Comparison of ENCODE assay signal across 28 cellular contexts in genomic region chr9:1995084-1995483, GRCh38.
"Had no signal": no experiment of that assay in that cellular context is flagged by ENCODE, and none has a peak within 500 bp of the region (broad histone marks: within the 10 kb centered on the region; RNA-seq: fewer than 3 reads in every experiment).

No MANE protein-coding gene starts in this region.

- H3K4me3 Mint-ChIP-seq: activated B cell treated with CpG ODN at 0.5 μM for 24 hours; activated CD4-positive, alpha-beta T cell treated with anti-CD3 and anti-CD28 coated beads, Interleukin-2, amount 10 ng/mL, durations not matched to agents 24 days and 14 days; activated CD8-positive, alpha-beta memory T cell treated with anti-CD3 and anti-CD28 coated beads, Interleukin-2, amount 10 ng/mL, durations not matched to agents 7 days and 5 days; activated naive CD4-positive, alpha-beta T cell treated with anti-CD3 and anti-CD28 coated beads, Interleukin-2, amount 50 U/mL, for 24 hours; activated T-cell treated with anti-CD3 and anti-CD28 coated beads, Interleukin-2, amount 50 U/mL, for 24 hours; activated T-helper 1 cell treated with anti-CD3 and anti-CD28 coated beads, Interleukin-12 subunit alpha, Interleukin-12 subunit beta, Interleukin-2, Interleukin-4 antibody, amounts not matched to agents 30 ng/mL and 10 ng/mL and 1 ng/mL, durations not matched to agents 14 hours and 24 hours and 36 hours; T-helper 2 cell treated with Interferon-gamma antibody and Interleukin-4, amounts not matched to agents 5 μg/mL and 100 μg/mL, for 36 hours had no signal

- H3K9me3 Mint-ChIP-seq: activated B cell treated with CpG ODN at 0.5 μM for 24 hours; activated CD4-positive, alpha-beta T cell treated with anti-CD3 and anti-CD28 coated beads, Interleukin-2, amount 10 ng/mL, durations not matched to agents 24 days and 14 days; activated naive CD4-positive, alpha-beta T cell treated with anti-CD3 and anti-CD28 coated beads, Interleukin-2, amount 50 U/mL, for 24 hours; activated T-cell treated with anti-CD3 and anti-CD28 coated beads, Interleukin-2, amount 50 U/mL, for 24 hours; activated T-helper 1 cell treated with anti-CD3 and anti-CD28 coated beads, Interleukin-12 subunit alpha, Interleukin-12 subunit beta, Interleukin-2, Interleukin-4 antibody, amounts not matched to agents 30 ng/mL and 10 ng/mL and 1 ng/mL, durations not matched to agents 14 hours and 24 hours and 36 hours; T-helper 2 cell treated with Interferon-gamma antibody and Interleukin-4, amounts not matched to agents 5 μg/mL and 100 μg/mL, for 36 hours had no signal

- H3K27me3 ChIP-seq: breast epithelium, Peyer's patch, SJCRH30 had no signal

- H3K4me1 Mint-ChIP-seq: activated CD4-positive, alpha-beta T cell treated with anti-CD3 and anti-CD28 coated beads, Interleukin-2, amount 10 ng/mL, durations not matched to agents 24 days and 14 days; activated CD8-positive, alpha-beta memory T cell treated with anti-CD3 and anti-CD28 coated beads, Interleukin-2, amount 10 ng/mL, durations not matched to agents 7 days and 5 days; activated naive CD4-positive, alpha-beta T cell treated with anti-CD3 and anti-CD28 coated beads, Interleukin-2, amount 50 U/mL, for 24 hours had no signal

- H3K27ac ChIP-seq: breast epithelium, Peyer's patch, RWPE1, SJCRH30 had no signal

- H3K4me1 ChIP-seq: breast epithelium, Peyer's patch, SJCRH30 had no signal

- H3K9me3 ChIP-seq: breast epithelium, Peyer's patch, SJCRH30 had no signal

- DNase-seq: activated B cell treated with CpG ODN at 0.5 μM for 24 hours; activated CD4-positive, alpha-beta T cell treated with anti-CD3 and anti-CD28 coated beads for 1 hour; activated CD4-positive, alpha-beta T cell treated with anti-CD3 and anti-CD28 coated beads, Interleukin-2, amount 10 ng/mL, durations not matched to agents 24 days and 14 days; activated CD4-positive, alpha-beta T cell treated with anti-CD3 and anti-CD28 coated beads, Interleukin-2, amount 50 U/mL, for 48 hours; activated CD8-positive, alpha-beta memory T cell treated with anti-CD3 and anti-CD28 coated beads, Interleukin-2, amount 10 ng/mL, durations not matched to agents 7 days and 5 days; activated effector memory CD4-positive, alpha-beta T cell treated with Interleukin-2 at 50 U/mL for 16 hours; activated naive CD4-positive, alpha-beta T cell; activated T-cell treated with anti-CD3 and anti-CD28 coated beads, Interleukin-2, amount 50 U/mL, for 24 hours; aorta; caudate nucleus; NCI-H1092; NCI-H1417; NCI-H2029; NCI-H2107; NCI-H345; NCI-H510A; NCI-H526 treated with DMSO at 0.1 percent for 48 hours; NCI-H82; Peyer's patch; Right ventricle myocardium superior; SJCRH30; SW 1271 had no signal

- H3K27me3 Mint-ChIP-seq: activated naive CD4-positive, alpha-beta T cell treated with anti-CD3 and anti-CD28 coated beads, Interleukin-2, amount 50 U/mL, for 24 hours; activated T-cell treated with anti-CD3 and anti-CD28 coated beads, Interleukin-2, amount 50 U/mL, for 24 hours had no signal

- H3K36me3 ChIP-seq: breast epithelium, Peyer's patch, SJCRH30 had no signal

- H3K36me3 Mint-ChIP-seq: activated CD8-positive, alpha-beta memory T cell treated with anti-CD3 and anti-CD28 coated beads, Interleukin-2, amount 10 ng/mL, durations not matched to agents 7 days and 5 days; activated naive CD4-positive, alpha-beta T cell treated with anti-CD3 and anti-CD28 coated beads, Interleukin-2, amount 50 U/mL, for 24 hours had no signal

- H3K4me3 ChIP-seq: breast epithelium, Peyer's patch, SJCRH30 had no signal

- ATAC-seq: activated CD8-positive, alpha-beta memory T cell treated with anti-CD3 and anti-CD28 coated beads, Interleukin-2, amount 10 ng/mL, durations not matched to agents 7 days and 5 days; SK-N-SH treated with all-trans-retinoic acid at 6 μM for 48 hours had no signal

- H3K27ac Mint-ChIP-seq: activated B cell treated with CpG ODN at 0.5 μM for 24 hours; activated CD4-positive, alpha-beta T cell treated with anti-CD3 and anti-CD28 coated beads, Interleukin-2, amount 10 ng/mL, durations not matched to agents 24 days and 14 days; activated CD8-positive, alpha-beta memory T cell treated with anti-CD3 and anti-CD28 coated beads, Interleukin-2, amount 10 ng/mL, durations not matched to agents 7 days and 5 days; activated naive CD4-positive, alpha-beta T cell treated with anti-CD3 and anti-CD28 coated beads, Interleukin-2, amount 50 U/mL, for 24 hours; activated T-cell treated with anti-CD3 and anti-CD28 coated beads, Interleukin-2, amount 50 U/mL, for 24 hours; activated T-helper 1 cell treated with anti-CD3 and anti-CD28 coated beads, Interleukin-12 subunit alpha, Interleukin-12 subunit beta, Interleukin-2, Interleukin-4 antibody, amounts not matched to agents 30 ng/mL and 10 ng/mL and 1 ng/mL, durations not matched to agents 14 hours and 24 hours and 36 hours; T-helper 2 cell treated with Interferon-gamma antibody and Interleukin-4, amounts not matched to agents 5 μg/mL and 100 μg/mL, for 36 hours had no signal
